In the genomic region with DNA sequence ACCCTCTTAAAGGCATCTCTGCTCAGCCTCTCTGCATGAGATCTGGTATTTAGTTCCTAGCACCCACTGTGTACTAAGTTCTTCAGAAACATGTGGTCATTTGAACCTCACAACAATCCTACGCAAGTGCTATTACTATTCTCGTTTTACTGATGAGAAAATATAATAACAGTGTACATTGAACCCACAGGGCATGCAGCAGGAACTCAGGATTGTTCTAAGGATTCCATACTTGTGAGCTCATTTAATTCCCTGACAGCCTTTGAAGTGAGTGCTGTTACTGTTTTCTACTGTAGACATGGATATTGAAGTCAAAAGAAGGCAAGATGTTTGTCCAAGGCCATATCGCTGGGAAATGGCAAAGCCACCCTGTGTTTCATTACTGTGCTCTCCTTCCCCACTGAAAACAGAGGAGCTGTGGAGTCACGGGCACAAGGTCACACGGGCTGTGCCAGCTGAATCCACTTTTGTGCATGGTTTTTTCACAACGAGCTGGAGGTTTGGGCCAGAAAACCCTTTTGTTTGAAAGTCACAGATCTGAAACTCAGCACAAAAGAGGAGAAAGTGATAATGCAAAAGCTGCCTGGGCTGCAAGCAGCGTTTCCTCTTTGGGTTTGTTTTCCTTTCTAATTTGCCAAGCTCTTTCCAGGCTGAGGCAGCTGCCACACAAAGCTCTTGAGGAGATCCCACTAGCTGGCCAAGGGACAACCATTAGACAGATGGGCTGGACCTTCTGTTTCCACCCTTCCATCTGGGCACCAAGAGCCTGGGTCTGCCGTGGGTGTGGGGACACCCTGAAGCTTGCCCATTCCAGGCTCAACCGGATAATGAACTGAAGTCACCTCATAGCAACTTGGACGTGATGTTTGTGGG, we compare ENCODE assay signal across 8 cellular contexts.
DNase-seq lines count a peak whose midpoint lies in the region; ATAC-seq and TF ChIP-seq lines count a peak whose summit lies in the region.

No MANE protein-coding gene starts in this region.

- TF ChIP-seq CTCF in choroid plexus epithelial cell (conservative IDR thresholded peaks at IDR 0.05; ENCODE audit: low read depth, low read length) = no peak

- ATAC-seq in GM19395 (IDR thresholded peaks at IDR 0.05; ENCODE audit: unreplicated experiment) (peak; percentile 47), naive B cell (ENCODE audit: low read depth in 2 of 2) (peak in 1 of 2 donors; percentile 16), HG03457 (IDR thresholded peaks at IDR 0.05; ENCODE audit: unreplicated experiment) (no peak), GM19324 (IDR thresholded peaks at IDR 0.05; ENCODE audit: low FRiP score, unreplicated experiment) (no peak)

- no peak overlapping the region for H3K4me3 ChIP-seq in choroid plexus epithelial cell (ENCODE audit: low read depth, low read length)

- no peaks in the 10 kb centered on the region for H3K9me3 Mint-ChIP-seq in naive B cell

- no peaks in the 10 kb centered on the region for H3K27me3 Mint-ChIP-seq in naive B cell

- H3K27ac Mint-ChIP-seq in naive B cell = peak overlapping the region in 4 of 6 donors; percentile 2 to 82 (median 32)

- DNase-seq in NCI-H226 = peak; percentile 52
- peak; percentile 94 for DNase-seq in choroid plexus epithelial cell (ENCODE audit: low read depth)
- no peak for DNase-seq in naive B cell
- no peak for DNase-seq in stimulated activated naive CD4-positive, alpha-beta T cell treated with Interleukin-2 at 50 U/mL for 16 hours (lab: John Stamatoyannopoulos, UW)
- DNase-seq in COR-L47 (lab: John Stamatoyannopoulos, UW) = no peak

- H3K4me1 Mint-ChIP-seq in naive B cell = peaks cover 19 to 29% (median 21%) of the 10 kb centered on the region in 3 donors

- no peaks in the 10 kb centered on the region for H3K36me3 Mint-ChIP-seq in naive B cell

- H3K4me3 Mint-ChIP-seq in naive B cell = peak overlapping the region; percentile 8 to 85 (median 54)

Comparison
In these comparisons a context has a peak if more than half of its experiments do, and no peak if none do; other contexts are left out.
1. DNase-seq: peak in NCI-H226 (single experiment) and choroid plexus epithelial cell (single experiment); none in naive B cell (single experiment), stimulated activated naive CD4-positive, alpha-beta T cell treated with Interleukin-2 at 50 U/mL for 16 hours (single experiment) and COR-L47 (single experiment).